Comparison of ENCODE assay signal across 7 cellular contexts in the genomic region with DNA sequence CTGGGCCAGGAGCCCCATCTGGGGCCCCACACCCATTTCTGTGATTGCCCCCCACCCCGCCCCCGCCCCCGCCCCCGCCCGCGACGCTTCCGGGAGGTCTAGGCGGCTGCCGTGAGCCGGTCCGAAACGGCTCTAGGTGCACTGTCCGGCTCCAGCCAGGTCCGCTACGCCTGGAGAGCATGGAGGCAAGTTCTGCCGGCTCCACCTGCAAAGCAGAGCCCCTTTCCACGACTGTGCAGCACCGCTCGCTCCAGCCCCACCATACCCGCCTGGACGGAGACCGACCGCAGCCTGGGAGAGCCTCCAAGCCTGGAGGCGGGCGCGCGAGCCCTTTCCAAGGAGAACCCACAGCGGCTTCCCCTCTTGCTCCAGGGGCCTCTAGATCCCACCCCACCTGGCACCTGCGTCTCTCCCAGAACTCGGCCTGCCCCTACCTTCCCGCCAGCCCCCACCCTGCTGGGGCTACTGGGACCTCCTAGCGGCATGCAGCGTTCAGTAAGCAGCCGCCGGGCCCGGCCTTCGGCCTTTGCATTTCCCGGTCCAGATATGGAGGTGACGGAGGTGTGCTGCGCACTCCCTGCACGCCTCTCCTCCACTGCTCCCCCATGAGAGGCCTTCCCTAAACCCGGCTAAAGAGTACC.
DNase-seq lines count a peak whose midpoint lies in the region; ATAC-seq, FAIRE-seq and TF ChIP-seq lines count a peak whose summit lies in the region.

No MANE protein-coding gene starts in this region.

- peaks cover 55% of the 10 kb centered on the region for H3K4me1 Mint-ChIP-seq in activated CD8-positive, alpha-beta T cell treated with anti-CD3 and anti-CD28 coated beads, Interleukin-2, amount 10 ng/mL, durations not matched to agents 7 days and 5 days (ENCODE audit: low read depth)

- peak; percentile 37 for DNase-seq in activated CD8-positive, alpha-beta T cell treated with anti-CD3 and anti-CD28 coated beads, Interleukin-2, amount 10 ng/mL, durations not matched to agents 7 days and 5 days
- DNase-seq in right atrium auricular region (ENCODE audit: low spot score), result no peak
- DNase-seq in small intestine, result peak; percentile 69
- no peak for DNase-seq in NCI-H2171 treated with DMSO at 0.1 percent for 48 hours (lab: John Stamatoyannopoulos, UW)

- no peaks in the 10 kb centered on the region for H3K27me3 ChIP-seq in right atrium auricular region
- H3K27me3 ChIP-seq in small intestine (ENCODE audit: control insufficient read depth in 2 of 2, insufficient read depth in 2 of 2, low read length in 2 of 2), result no peaks in the 10 kb centered on the region

- peaks cover 14% of the 10 kb centered on the region for H3K36me3 Mint-ChIP-seq in activated CD8-positive, alpha-beta T cell treated with anti-CD3 and anti-CD28 coated beads, Interleukin-2, amount 10 ng/mL, durations not matched to agents 7 days and 5 days (ENCODE audit: low read depth)

- peak overlapping the region; percentile 99 to 100 for H3K27ac ChIP-seq in right atrium auricular region
- H3K27ac ChIP-seq in small intestine (ENCODE audit: low read depth in 1 of 2, low read length in 1 of 2), result peak overlapping the region; percentile 91 to 100

- CTCF ChIA-PET in activated CD8-positive, alpha-beta T cell treated with anti-CD3 and anti-CD28 coated beads, Interleukin-2, amount 10 ng/mL, durations not matched to agents 7 days and 5 days (lab: Charles Lee), result interaction anchor here (1.3 to 2.0 kb wide), 8 partner anchors 9 to 95 kb away, joined by 3 to 21 read pairs (median 6); no protein-coding TSS in a partner anchor

- H3K27ac Mint-ChIP-seq in activated CD8-positive, alpha-beta T cell treated with anti-CD3 and anti-CD28 coated beads, Interleukin-2, amount 10 ng/mL, durations not matched to agents 7 days and 5 days, result peak overlapping the region; percentile 77

- ATAC-seq in GM18907 (IDR thresholded peaks at IDR 0.05; ENCODE audit: unreplicated experiment) (peak; percentile 41), HG02678 (IDR thresholded peaks at IDR 0.05; ENCODE audit: unreplicated experiment) (peak; percentile 31), GM18870 (IDR thresholded peaks at IDR 0.05; ENCODE audit: unreplicated experiment) (no peak)
- ATAC-seq in activated CD8-positive, alpha-beta T cell treated with anti-CD3 and anti-CD28 coated beads, Interleukin-2, amount 10 ng/mL, durations not matched to agents 7 days and 5 days, result peak; percentile 47

- peak overlapping the region; percentile 66 to 72 for H3K4me3 ChIP-seq in right atrium auricular region
- peak overlapping the region; percentile 31 to 58 for H3K4me3 ChIP-seq in small intestine (ENCODE audit: low read depth in 1 of 2, low read length in 2 of 2)

- H3K27me3 Mint-ChIP-seq in activated CD8-positive, alpha-beta T cell treated with anti-CD3 and anti-CD28 coated beads, Interleukin-2, amount 10 ng/mL, durations not matched to agents 7 days and 5 days (ENCODE audit: low read depth), result no peaks in the 10 kb centered on the region

- no peaks in the 10 kb centered on the region for H3K36me3 ChIP-seq in right atrium auricular region
- no peaks in the 10 kb centered on the region for H3K36me3 ChIP-seq in small intestine (ENCODE audit: control insufficient read depth in 2 of 2, insufficient read depth in 2 of 2, low read length in 2 of 2)

- POLR2A ChIA-PET in activated CD8-positive, alpha-beta T cell treated with anti-CD3 and anti-CD28 coated beads, Interleukin-2, amount 10 ng/mL, durations not matched to agents 7 days and 5 days (lab: Charles Lee), result interaction anchor here (0.6 to 2.3 kb wide), 17 partner anchors 8 to 91 kb away, joined by 3 to 46 read pairs (median 5); partner anchors contain the start of gene KLF13

- WGBS in small intestine, 3 donors, result 1 to 9% (median 5%) methylated on average over 30 to 41 of the region's 43 CpGs

- no peak for TF ChIP-seq CTCF in right atrium auricular region (IDR thresholded peaks at IDR 0.05)

- H3K4me1 ChIP-seq in right atrium auricular region, result peaks cover 0 to 43% of the 10 kb centered on the region in 2 donors
- H3K4me1 ChIP-seq in small intestine (ENCODE audit: control insufficient read depth in 2 of 2, insufficient read depth in 1 of 2, low read depth in 1 of 2, low read length in 1 of 2), result peaks cover under 1 to 4% of the 10 kb centered on the region in 2 donors

- H3K9me3 ChIP-seq in right atrium auricular region (no peaks in the 10 kb centered on the region), small intestine (ENCODE audit: control insufficient read depth, low read depth) (no peaks in the 10 kb centered on the region)

- H3K9me3 Mint-ChIP-seq in activated CD8-positive, alpha-beta T cell treated with anti-CD3 and anti-CD28 coated beads, Interleukin-2, amount 10 ng/mL, durations not matched to agents 7 days and 5 days (ENCODE audit: insufficient read depth), result peaks cover 3% of the 10 kb centered on the region

- H3K4me3 Mint-ChIP-seq in activated CD8-positive, alpha-beta T cell treated with anti-CD3 and anti-CD28 coated beads, Interleukin-2, amount 10 ng/mL, durations not matched to agents 7 days and 5 days, result peak overlapping the region; percentile 83

- FAIRE-seq in small intestine (lab: Jason Lieb, UNC), result no peak

Comparison
In these comparisons a context has a peak if more than half of its experiments do, and no peak if none do; other contexts are left out.
1. DNase-seq: peak in activated CD8-positive, alpha-beta T cell treated with anti-CD3 and anti-CD28 coated beads, Interleukin-2, amount 10 ng/mL, durations not matched to agents 7 days and 5 days (single experiment) and small intestine (single experiment); none in right atrium auricular region (single experiment) and NCI-H2171 treated with DMSO at 0.1 percent for 48 hours (single experiment).